Comparison of ENCODE assay signal across 21 cellular contexts in genomic region chr18:24228661-24229053, GRCh38.
DNase-seq lines count a peak whose midpoint lies in the region; ATAC-seq, FAIRE-seq and TF ChIP-seq lines count a peak whose summit lies in the region.
"Had no signal": no experiment of that assay in that cellular context is flagged by ENCODE, and none has a peak within 500 bp of the region (broad histone marks: within the 10 kb centered on the region; RNA-seq: fewer than 3 reads in every experiment).

No MANE protein-coding gene starts in this region.

- H3K27ac ChIP-seq in Peyer's patch (peak overlapping the region in 3 of 4 donors; percentile 29 to 88 (median 48)), H1 (ENCODE audit: low read depth, low read length) (no peak overlapping the region), RWPE1 (no peak overlapping the region; the same call in 1 of the 2 replicates)
- H3K27ac ChIP-seq: SK-N-MC had no signal

- POLR2A ChIA-PET in H1 (lab: Charles Lee; ENCODE audit: partially characterized antibody) = interaction anchor here (0.5 to 1.0 kb wide), 2 partner anchors 9 to 91 kb away, joined by 3 to 4 read pairs; no protein-coding TSS in a partner anchor
- POLR2A ChIA-PET in RWPE1 (lab: Yijun Ruan, JAX; ENCODE audit: low non-redundant PET) = no interaction called here

- no peak overlapping the region for H4K5ac ChIP-seq in H1 (ENCODE audit: insufficient read length, low read depth, low read length)

- no peak overlapping the region for H3K9ac ChIP-seq in H1 (replicated peaks in 1 of 4; ENCODE audit: extremely low read depth in 1 of 4, low read depth in 3 of 4, low read length in 3 of 4)

- H4K20me1 ChIP-seq in H1 (replicated peaks in 1 of 2; ENCODE audit: control insufficient read depth in 1 of 2, insufficient read depth in 2 of 2, low read length in 2 of 2) = peaks cover 0 to 1% of the 10 kb centered on the region in 2 experiments

- H3K23me2 ChIP-seq in H1 (ENCODE audit: low read depth, low read length) = no peaks in the 10 kb centered on the region

- TF ChIP-seq EP300 in H1 (IDR thresholded peaks at IDR 0.05; ENCODE audit: borderline replicate concordance in 1 of 2, low read depth in 2 of 2, low read length in 2 of 2) = no peak

- no peak overlapping the region for H3K18ac ChIP-seq in H1 (ENCODE audit: extremely low read depth, low read length)

- H3K4me2 ChIP-seq in H1 (ENCODE audit: insufficient read depth in 1 of 2, low read depth in 2 of 2, low read length in 2 of 2) = no peak overlapping the region

- H3K36me3 Mint-ChIP-seq in Calu3 (ENCODE audit: insufficient read depth, unreplicated experiment) (no peaks in the 10 kb centered on the region), nephron progenitor cell (ENCODE audit: low read depth) (peaks cover 39% of the 10 kb centered on the region), mesothelial cell of epicardium (peaks cover 5% of the 10 kb centered on the region)
- H3K36me3 Mint-ChIP-seq: stimulated activated memory B cell treated with anti-CD40 and anti-IgM and Interleukin-4, amounts not matched to agents 10 μg/mL and 1 μg/mL and 100 μg/mL, for 72 hours had no signal

- peak overlapping the region; percentile 53; the same call in 1 of the 2 replicates for H2BK5ac ChIP-seq in H1 (ENCODE audit: low read depth, low read length)

- no peak overlapping the region for H2BK15ac ChIP-seq in H1 (ENCODE audit: low read length)

- H3K4me1 Mint-ChIP-seq in Calu3 (ENCODE audit: low read depth, unreplicated experiment) (peaks cover 32% of the 10 kb centered on the region), nephron progenitor cell (peaks cover 33% of the 10 kb centered on the region), mesothelial cell of epicardium (peaks cover 21% of the 10 kb centered on the region)
- H3K4me1 Mint-ChIP-seq: activated T-helper 17 cell treated with anti-CD3 and anti-CD28 coated beads, Interleukin-2, amount 50 U/mL, for 72 hours; stimulated activated memory B cell treated with anti-CD40 and anti-IgM and Interleukin-4, amounts not matched to agents 10 μg/mL and 1 μg/mL and 100 μg/mL, for 72 hours had no signal

- BruUV-seq in Calu3 (replicated peaks; lab: Mats Ljungman, UMichigan) = no TSS peak

- peak overlapping the region; percentile 90 for H3K27ac Mint-ChIP-seq in Calu3 (ENCODE audit: unreplicated experiment)
- peak overlapping the region; percentile 79 for H3K27ac Mint-ChIP-seq in nephron progenitor cell
- no peak overlapping the region for H3K27ac Mint-ChIP-seq in mesothelial cell of epicardium
- H3K27ac Mint-ChIP-seq: activated T-helper 17 cell treated with anti-CD3 and anti-CD28 coated beads, Interleukin-2, amount 50 U/mL, for 72 hours; stimulated activated memory B cell treated with anti-CD40 and anti-IgM and Interleukin-4, amounts not matched to agents 10 μg/mL and 1 μg/mL and 100 μg/mL, for 72 hours had no signal

- H2AK5ac ChIP-seq in H1 (ENCODE audit: low read depth, low read length) = peak overlapping the region; percentile 87; the same call in 1 of the 2 replicates

- H3K4me1 ChIP-seq in Peyer's patch (peaks cover 0 to 31% (median 5%) of the 10 kb centered on the region in 4 donors), H1 (replicated peaks in 1 of 4; ENCODE audit: control insufficient read depth in 3 of 4, insufficient read depth in 4 of 4, low read length in 3 of 4) (peaks cover 0 to 17% (median 5%) of the 10 kb centered on the region in 4 experiments; a peak in 6 of 7 replicates)

- 87% methylated on average over 6 of the region's 6 CpGs; no CpG with 5 or more reads in 1 of the 2 experiments for WGBS in H1 (ENCODE audit: extremely low coverage in 1 of 2, insufficient coverage in 1 of 2, insufficient read length in 1 of 2, insufficient replicate concordance in 2 of 2, low coverage in 1 of 2, low lambda C conversion rate in 2 of 2, missing lambda C conversion rate in 1 of 2), 2 experiments

- peaks cover 0 to 7% of the 10 kb centered on the region in 2 experiments; a peak in 1 of 4 replicates for H3K79me2 ChIP-seq in H1 (ENCODE audit: control insufficient read depth in 1 of 2, insufficient read depth in 2 of 2, low read length in 2 of 2)

- no peak overlapping the region for H2BK20ac ChIP-seq in H1 (ENCODE audit: low read length)

- no peaks in the 10 kb centered on the region for H3K27me3 ChIP-seq in Peyer's patch
- no peaks in the 10 kb centered on the region for H3K27me3 ChIP-seq in H1 (replicated peaks in 1 of 4; ENCODE audit: control insufficient read depth in 3 of 4, extremely low read depth in 1 of 4, insufficient read depth in 3 of 4, low read length in 3 of 4)
- H3K27me3 ChIP-seq: transverse colon had no signal

- H3K23ac ChIP-seq in H1 (ENCODE audit: insufficient read length) = no peak overlapping the region

- no peak for TF ChIP-seq POLR2A in Peyer's patch (IDR thresholded peaks at IDR 0.05)
- TF ChIP-seq POLR2A in H1 (IDR thresholded peaks at IDR 0.05; ENCODE audit: control extremely low read depth in 1 of 2, low read depth in 2 of 2, low read length in 2 of 2) = no peak

- TF ChIP-seq RAD21 in H1 (IDR thresholded peaks at IDR 0.05 in 1 of 2, conservative IDR thresholded peaks at IDR 0.05 in 1 of 2; ENCODE audit: low read depth in 2 of 2, low read length in 2 of 2) = no peak

- H2AFZ ChIP-seq in H1 (ENCODE audit: low read length) = no peak overlapping the region

- H4K91ac ChIP-seq in H1 (replicated peaks; ENCODE audit: insufficient read length, low read length) = no peak overlapping the region

- peak; percentile 32 for DNase-seq in Calu3
- peak in 1 of 3 donors; percentile 58 for DNase-seq in Peyer's patch
- no peak for DNase-seq in H1 (ENCODE audit: low read depth in 1 of 2, low spot score in 2 of 2)
- no peak for DNase-seq in nephron progenitor cell
- DNase-seq in anterior cingulate cortex (lab: John Stamatoyannopoulos, UW) = no peak
- no peak for DNase-seq in RWPE1 (ENCODE audit: low spot score)
- DNase-seq in mesothelial cell of epicardium (ENCODE audit: low spot score in 2 of 2, unreplicated experiment in 2 of 2) = no peak
- DNase-seq: activated CD4-positive, CD25-positive, alpha-beta regulatory T cell treated with anti-CD3 and anti-CD28 coated beads, Interleukin-2, amount 50 U/mL, for 72 hours; central memory CD4-positive, alpha-beta T cell; DMS53; effector CD4-positive, alpha-beta T cell; hippocampal formation; NCI-H1092 treated with DMSO at 0.1 percent for 48 hours; NCI-H2107; NCI-H524 treated with DMSO at 0.1 percent for 48 hours; stimulated activated CD4-positive, alpha-beta T cell treated with anti-CD3 and anti-CD28 coated beads, Interleukin-15, amount 100 ng/mL, for 24 hours; transverse colon had no signal

- no peak for ATAC-seq in HG03175 (IDR thresholded peaks at IDR 0.05; ENCODE audit: unreplicated experiment)
- ATAC-seq: activated T-helper 17 cell treated with anti-CD3 and anti-CD28 coated beads, Interleukin-2, amount 50 U/mL, for 72 hours had no signal

- no peak overlapping the region for H4K8ac ChIP-seq in H1 (ENCODE audit: extremely low read depth, insufficient read depth, low read length)

- H3K14ac ChIP-seq in H1 (ENCODE audit: insufficient read length) = no peak overlapping the region

- CTCF ChIA-PET in Calu3 (lab: Charles Lee) (interaction anchor here (1.6 kb wide), 1 partner anchor 52 kb away, joined by 5 read pairs; no protein-coding TSS in a partner anchor), H1 (lab: Charles Lee; ENCODE audit: partially characterized antibody) (interaction anchor here (0.6 to 1.7 kb wide), 6 partner anchors 8 to 51 kb away, joined by 3 to 5 read pairs (median 4); no protein-coding TSS in a partner anchor), RWPE1 (lab: Yijun Ruan, JAX) (no interaction called here)

- peak overlapping the region; percentile 47 for H3K4me3 Mint-ChIP-seq in Calu3 (ENCODE audit: low read depth, unreplicated experiment)
- no peak overlapping the region for H3K4me3 Mint-ChIP-seq in nephron progenitor cell
- H3K4me3 Mint-ChIP-seq in mesothelial cell of epicardium = no peak overlapping the region
- H3K4me3 Mint-ChIP-seq: activated T-helper 17 cell treated with anti-CD3 and anti-CD28 coated beads, Interleukin-2, amount 50 U/mL, for 72 hours; stimulated activated memory B cell treated with anti-CD40 and anti-IgM and Interleukin-4, amounts not matched to agents 10 μg/mL and 1 μg/mL and 100 μg/mL, for 72 hours had no signal

- FAIRE-seq in H1 (lab: Jason Lieb, UNC) = no peak

- H3K56ac ChIP-seq in H1 (replicated peaks; ENCODE audit: insufficient read length, low read depth, low read length) = no peak overlapping the region

- H3K27me3 Mint-ChIP-seq in Calu3 (ENCODE audit: unreplicated experiment) (no peaks in the 10 kb centered on the region), nephron progenitor cell (ENCODE audit: low read depth, poor library complexity) (no peaks in the 10 kb centered on the region), mesothelial cell of epicardium (ENCODE audit: low read depth) (no peaks in the 10 kb centered on the region)
- H3K27me3 Mint-ChIP-seq: activated T-helper 17 cell treated with anti-CD3 and anti-CD28 coated beads, Interleukin-2, amount 50 U/mL, for 72 hours had no signal

- H3K36me3 ChIP-seq in Peyer's patch = no peaks in the 10 kb centered on the region
- peaks cover 0 to 5% (median 0%) of the 10 kb centered on the region in 4 experiments; a peak in 2 of 8 replicates for H3K36me3 ChIP-seq in H1 (ENCODE audit: control insufficient read depth in 2 of 4, insufficient read depth in 4 of 4, low read length in 3 of 4)
- H3K36me3 ChIP-seq: transverse colon had no signal

- no peak overlapping the region for H2BK120ac ChIP-seq in H1 (replicated peaks; ENCODE audit: low read depth, low read length)

- no peak overlapping the region for H3K4me3 ChIP-seq in Peyer's patch
- H3K4me3 ChIP-seq in H1 (ENCODE audit: extremely low read depth in 1 of 4, insufficient read depth in 2 of 4, low read depth in 3 of 4, low read length in 4 of 4) = no peak overlapping the region
- H3K4me3 ChIP-seq: SK-N-MC, transverse colon had no signal

- no peaks in the 10 kb centered on the region for H3K79me1 ChIP-seq in H1 (ENCODE audit: low read depth, low read length)

- TF ChIP-seq CTCF in Calu3 (IDR thresholded peaks at IDR 0.05; ENCODE audit: unreplicated experiment) = no peak
- no peak for TF ChIP-seq CTCF in Peyer's patch (IDR thresholded peaks at IDR 0.05)
- TF ChIP-seq CTCF in H1 (IDR thresholded peaks at IDR 0.05; ENCODE audit: control extremely low read depth in 1 of 3, insufficient read depth in 1 of 3, low read depth in 1 of 3, low read length in 3 of 3) = no peak
- no peak for TF ChIP-seq CTCF in nephron progenitor cell (IDR thresholded peaks at IDR 0.05)
- no peak for TF ChIP-seq CTCF in RWPE1 (conservative IDR thresholded peaks at IDR 0.05; ENCODE audit: low read depth)
- TF ChIP-seq CTCF in mesothelial cell of epicardium (IDR thresholded peaks at IDR 0.05; ENCODE audit: unreplicated experiment) = no peak

- H2BK12ac ChIP-seq in H1 (ENCODE audit: low read depth, low read length) = peak overlapping the region; percentile 40; the same call in 1 of the 2 replicates

- H3K9me3 Mint-ChIP-seq in Calu3 (ENCODE audit: low read depth, unreplicated experiment) (no peaks in the 10 kb centered on the region), nephron progenitor cell (no peaks in the 10 kb centered on the region), mesothelial cell of epicardium (no peaks in the 10 kb centered on the region)
- H3K9me3 Mint-ChIP-seq: activated T-helper 17 cell treated with anti-CD3 and anti-CD28 coated beads, Interleukin-2, amount 50 U/mL, for 72 hours; stimulated activated memory B cell treated with anti-CD40 and anti-IgM and Interleukin-4, amounts not matched to agents 10 μg/mL and 1 μg/mL and 100 μg/mL, for 72 hours had no signal

- H3K9me3 ChIP-seq in Peyer's patch (no peaks in the 10 kb centered on the region), H1 (ENCODE audit: insufficient read depth in 2 of 2, low read depth in 1 of 2, low read length in 1 of 2) (no peaks in the 10 kb centered on the region)
- H3K9me3 ChIP-seq: transverse colon had no signal

- no peak overlapping the region for H3K4ac ChIP-seq in H1 (replicated peaks; ENCODE audit: insufficient read length, low read depth, low read length)

- intact Hi-C loops in Calu3 (cut with micrococcal nuclease; ENCODE audit: unreplicated experiment) = no loop called here

Comparison
In these comparisons a context has a peak if more than half of its experiments do, and no peak if none do; other contexts are left out.
1. H3K27ac ChIP-seq: peak in Peyer's patch (3 of 4); none in H1 (single experiment) and RWPE1 (single experiment).